In the genomic region with DNA sequence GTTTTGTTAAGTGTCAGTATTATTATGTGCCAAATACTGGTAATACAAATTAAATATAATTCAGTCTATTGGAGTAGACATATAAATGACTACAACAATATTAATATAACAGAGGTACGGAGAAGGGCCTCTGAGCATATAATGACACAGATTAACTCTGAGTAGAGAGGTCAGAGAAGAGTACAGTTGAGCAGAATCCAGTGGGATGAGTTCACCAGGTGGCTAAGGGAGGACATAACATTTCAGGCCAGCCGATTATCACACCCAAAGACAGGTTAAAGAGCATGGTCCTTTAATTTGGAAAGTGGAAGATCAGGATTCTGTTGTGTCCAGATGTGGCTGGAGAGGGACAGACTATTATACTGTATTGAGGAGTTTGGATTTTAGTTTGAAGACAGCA, we compare ENCODE assay signal across 16 cellular contexts. TPM values are rescaled to one million over a fixed set of nuclear protein-coding genes. Genes with fewer than 3 reads are reported as not detected.
DNase-seq lines count a peak whose midpoint lies in the region; ATAC-seq and TF ChIP-seq lines count a peak whose summit lies in the region.
"Had no signal": no experiment of that assay in that cellular context is flagged by ENCODE, and none has a peak within 500 bp of the region (broad histone marks: within the 10 kb centered on the region; RNA-seq: fewer than 3 reads in every experiment).

No MANE protein-coding gene starts in this region.

- peak overlapping the region; percentile 12 for H3K27ac Mint-ChIP-seq in activated T-cell treated with anti-CD3 and anti-CD28 coated beads, Interleukin-2, amount 50 U/mL, for 72 hours
- H3K27ac Mint-ChIP-seq in activated T-helper 2 cell treated with anti-CD3 and anti-CD28 coated beads, Interferon-gamma antibody, Interleukin-2, Interleukin-4, amounts not matched to agents 10 μg/mL and 5 μg/mL and 100 μg/mL, durations not matched to agents 14 hours and 24 hours and 36 hours = peak overlapping the region; percentile 2
- H3K27ac Mint-ChIP-seq: GM23338 had no signal

- peaks cover 68% of the 10 kb centered on the region for H3K4me1 Mint-ChIP-seq in activated T-cell treated with anti-CD3 and anti-CD28 coated beads, Interleukin-2, amount 50 U/mL, for 72 hours (ENCODE audit: low read depth)
- peaks cover 55% of the 10 kb centered on the region for H3K4me1 Mint-ChIP-seq in activated T-helper 2 cell treated with anti-CD3 and anti-CD28 coated beads, Interferon-gamma antibody, Interleukin-2, Interleukin-4, amounts not matched to agents 10 μg/mL and 5 μg/mL and 100 μg/mL, durations not matched to agents 14 hours and 24 hours and 36 hours (ENCODE audit: low read depth)

- no peaks in the 10 kb centered on the region for H3K9me3 Mint-ChIP-seq in activated T-cell treated with anti-CD3 and anti-CD28 coated beads, Interleukin-2, amount 50 U/mL, for 72 hours
- H3K9me3 Mint-ChIP-seq in activated T-helper 2 cell treated with anti-CD3 and anti-CD28 coated beads, Interferon-gamma antibody, Interleukin-2, Interleukin-4, amounts not matched to agents 10 μg/mL and 5 μg/mL and 100 μg/mL, durations not matched to agents 14 hours and 24 hours and 36 hours = no peaks in the 10 kb centered on the region
- H3K9me3 Mint-ChIP-seq: GM23338 had no signal

- no peaks in the 10 kb centered on the region for H3K36me3 ChIP-seq in gastrocnemius medialis

- no peak for TF ChIP-seq POLR2A in gastrocnemius medialis (IDR thresholded peaks at IDR 0.05)

- TF ChIP-seq CTCF in gastrocnemius medialis (IDR thresholded peaks at IDR 0.05 in 4 of 5, conservative IDR thresholded peaks at IDR 0.05 in 1 of 5) = no peak
- TF ChIP-seq CTCF in GM10248 (IDR thresholded peaks at IDR 0.05; ENCODE audit: control extremely low read depth, extremely low read depth, low read depth, missing control alignments) = no peak

- no peaks in the 10 kb centered on the region for H3K27me3 ChIP-seq in gastrocnemius medialis

- H3K9me3 ChIP-seq in gastrocnemius medialis = no peaks in the 10 kb centered on the region

- no peak for DNase-seq in activated T-cell treated with anti-CD3 and anti-CD28 coated beads, Interleukin-2, amount 50 U/mL, for 72 hours
- no peak for DNase-seq in activated T-cell treated with anti-CD3 and anti-CD28 coated beads, Interleukin-2, amount 50 U/mL, for 48 hours
- DNase-seq in activated T-helper 2 cell treated with anti-CD3 and anti-CD28 coated beads, Interferon-gamma antibody, Interleukin-2, Interleukin-4, amounts not matched to agents 10 μg/mL and 5 μg/mL and 100 μg/mL, durations not matched to agents 14 hours and 24 hours and 36 hours (ENCODE audit: low spot score) = no peak
- no peak for DNase-seq in left lobe of liver (ENCODE audit: low spot score)
- no peak for DNase-seq in gastrocnemius medialis
- DNase-seq in GM10248 (ENCODE audit: extremely low spot score) = no peak
- no peak for DNase-seq in NCI-H524 treated with DMSO at 0.1 percent for 48 hours (lab: John Stamatoyannopoulos, UW)
- DNase-seq: GF-D8, KG1, NCI-H1092, NCI-H1694 treated with DMSO at 0.1 percent for 48 hours, NCI-H446, NCI-H748 treated with DMSO at 0.1 percent for 48 hours, PC-9 had no signal

- no peak overlapping the region for H3K4me3 Mint-ChIP-seq in activated T-cell treated with anti-CD3 and anti-CD28 coated beads, Interleukin-2, amount 50 U/mL, for 72 hours
- H3K4me3 Mint-ChIP-seq in activated T-helper 2 cell treated with anti-CD3 and anti-CD28 coated beads, Interferon-gamma antibody, Interleukin-2, Interleukin-4, amounts not matched to agents 10 μg/mL and 5 μg/mL and 100 μg/mL, durations not matched to agents 14 hours and 24 hours and 36 hours (ENCODE audit: low read depth) = no peak overlapping the region
- H3K4me3 Mint-ChIP-seq: GM23338 had no signal

- CTCF ChIA-PET in GM10248 (lab: Yijun Ruan, JAX) = interaction anchor here (1.5 to 5.6 kb wide), 2 partner anchors 9 to 12 kb away, joined by 4 to 24 read pairs; a partner anchor contains a TSS

- H3K27ac ChIP-seq in gastrocnemius medialis = peak overlapping the region; percentile 92 to 99 (median 97)
- H3K27ac ChIP-seq: PC-9 had no signal

- peaks cover 79 to 88% of the 10 kb centered on the region in 2 donors for H3K4me1 ChIP-seq in gastrocnemius medialis

- no peak overlapping the region for H3K4me3 ChIP-seq in gastrocnemius medialis
- H3K4me3 ChIP-seq: GM23338, PC-9 had no signal

- in situ Hi-C loops in gastrocnemius medialis (cut with MboI; ENCODE audit: low sequenced_read_pairs in 4 of 4) = loop anchor here in 2 of 4 donors (25.0 kb wide), 1 partner anchor 241 kb away; no protein-coding TSS in a partner anchor

- H3K27me3 Mint-ChIP-seq in activated T-cell treated with anti-CD3 and anti-CD28 coated beads, Interleukin-2, amount 50 U/mL, for 72 hours (ENCODE audit: low read depth) = no peaks in the 10 kb centered on the region
- H3K27me3 Mint-ChIP-seq in activated T-helper 2 cell treated with anti-CD3 and anti-CD28 coated beads, Interferon-gamma antibody, Interleukin-2, Interleukin-4, amounts not matched to agents 10 μg/mL and 5 μg/mL and 100 μg/mL, durations not matched to agents 14 hours and 24 hours and 36 hours (ENCODE audit: low read depth) = no peaks in the 10 kb centered on the region

- no peak for ATAC-seq in activated T-cell treated with anti-CD3 and anti-CD28 coated beads, Interleukin-2, amount 50 U/mL, for 72 hours (replicated peaks in 1 of 2)
- ATAC-seq in left lobe of liver = peak; percentile 18
- ATAC-seq in gastrocnemius medialis = no peak
- no peak for ATAC-seq in GM18520 (IDR thresholded peaks at IDR 0.05; ENCODE audit: unreplicated experiment)
- ATAC-seq: GM23338 had no signal

- POLR2A ChIA-PET in GM10248 (lab: Yijun Ruan, JAX) = no interaction called here

- H3K36me3 Mint-ChIP-seq in activated T-cell treated with anti-CD3 and anti-CD28 coated beads, Interleukin-2, amount 50 U/mL, for 72 hours (ENCODE audit: insufficient read depth in 2 of 2) = peaks cover 0 to 3% of the 10 kb centered on the region in 2 donors
- H3K36me3 Mint-ChIP-seq in activated T-helper 2 cell treated with anti-CD3 and anti-CD28 coated beads, Interferon-gamma antibody, Interleukin-2, Interleukin-4, amounts not matched to agents 10 μg/mL and 5 μg/mL and 100 μg/mL, durations not matched to agents 14 hours and 24 hours and 36 hours (ENCODE audit: low read depth) = peaks cover 44% of the 10 kb centered on the region

- intact Hi-C loops in activated T-helper 2 cell treated with anti-CD3 and anti-CD28 coated beads, Interferon-gamma antibody, Interleukin-2, Interleukin-4, amounts not matched to agents 10 μg/mL and 5 μg/mL and 100 μg/mL, durations not matched to agents 14 hours and 24 hours and 36 hours (cut with micrococcal nuclease) = no loop called here
- intact Hi-C loops in gastrocnemius medialis (cut with DNase I; ENCODE audit: low total_unique reads) = no loop called here

RNA-seq across cellular contexts. Expression of a gene that starts 11.3 kb away (rescaled TPM):
- total RNA-seq in activated T-cell treated with anti-CD3 and anti-CD28 coated beads, Interleukin-2, amount 50 U/mL, for 72 hours = 10 to 100 TPM; 79.7 to 82.5 TPM
- 136 and 146 TPM in 2 replicates for total RNA-seq in activated T-helper 2 cell treated with anti-CD3 and anti-CD28 coated beads, Interferon-gamma antibody, Interleukin-2, Interleukin-4, amounts not matched to agents 10 μg/mL and 5 μg/mL and 100 μg/mL, durations not matched to agents 14 hours and 24 hours and 36 hours
- total RNA-seq in left lobe of liver = 27.6 TPM
- total RNA-seq in gastrocnemius medialis = 10 to 100 TPM; 47.9 to 72.7 (median 70.7) TPM
